In genomic region chr7:157669768-157670345, GRCh38 we compare ENCODE assay signal across 18 cellular contexts.
DNase-seq lines count a peak whose midpoint lies in the region; ATAC-seq and TF ChIP-seq lines count a peak whose summit lies in the region.
"Had no signal": no experiment of that assay in that cellular context is flagged by ENCODE, and none has a peak within 500 bp of the region (broad histone marks: within the 10 kb centered on the region; RNA-seq: fewer than 3 reads in every experiment).

No MANE protein-coding gene starts in this region.

- H3K27ac ChIP-seq in endodermal cell (ENCODE audit: low read depth, low read length), result no peak overlapping the region
- H3K27ac ChIP-seq: foreskin keratinocyte, hepatocyte, ovary had no signal

- POLR2A ChIA-PET in activated CD8-positive, alpha-beta T cell treated with anti-CD3 and anti-CD28 coated beads for 36 hours (lab: Charles Lee), result no interaction called here
- POLR2A ChIA-PET in activated CD8-positive, alpha-beta T cell treated with anti-CD3 and anti-CD28 coated beads, Interleukin-2, amount 10 ng/mL, durations not matched to agents 7 days and 5 days (lab: Charles Lee), result no interaction called here
- POLR2A ChIA-PET in MCF 10A (lab: Yijun Ruan, JAX), result no interaction called here

- no peak for TF ChIP-seq CTCF in activated CD8-positive, alpha-beta T cell treated with anti-CD3 and anti-CD28 coated beads for 36 hours (IDR thresholded peaks at IDR 0.05)
- no peak for TF ChIP-seq CTCF in Loucy (conservative IDR thresholded peaks at IDR 0.05; ENCODE audit: low read length)
- TF ChIP-seq CTCF in endodermal cell (conservative IDR thresholded peaks at IDR 0.05), result no peak
- no peak for TF ChIP-seq CTCF in MCF 10A (IDR thresholded peaks at IDR 0.05; ENCODE audit: unreplicated experiment)

- CTCF ChIA-PET in activated CD8-positive, alpha-beta T cell treated with anti-CD3 and anti-CD28 coated beads for 36 hours (lab: Charles Lee), result no interaction called here
- CTCF ChIA-PET in activated CD8-positive, alpha-beta T cell treated with anti-CD3 and anti-CD28 coated beads, Interleukin-2, amount 10 ng/mL, durations not matched to agents 7 days and 5 days (lab: Charles Lee), result no interaction called here
- CTCF ChIA-PET in MCF 10A (lab: Yijun Ruan, JAX), result interaction anchor here (0.6 kb wide), 1 partner anchor 303 kb away, joined by 3 read pairs; no protein-coding TSS in a partner anchor

- no peaks in the 10 kb centered on the region for H3K9me3 Mint-ChIP-seq in activated CD8-positive, alpha-beta T cell treated with anti-CD3 and anti-CD28 coated beads for 36 hours
- H3K9me3 Mint-ChIP-seq in activated CD8-positive, alpha-beta T cell treated with anti-CD3 and anti-CD28 coated beads, Interleukin-2, amount 10 ng/mL, durations not matched to agents 7 days and 5 days (ENCODE audit: insufficient read depth), result no peaks in the 10 kb centered on the region
- H3K9me3 Mint-ChIP-seq in endodermal cell, result no peaks in the 10 kb centered on the region
- H3K9me3 Mint-ChIP-seq in MCF 10A (ENCODE audit: unreplicated experiment), result peaks cover 14% of the 10 kb centered on the region
- H3K9me3 Mint-ChIP-seq: activated CD4-positive, alpha-beta memory T cell treated with anti-CD3 and anti-CD28 coated beads for 36 hours had no signal

- H3K9me2 ChIP-seq in Loucy (replicated peaks; ENCODE audit: low read depth, low read length), result no peaks in the 10 kb centered on the region

- peaks cover 19% of the 10 kb centered on the region for H3K27me3 Mint-ChIP-seq in activated CD8-positive, alpha-beta T cell treated with anti-CD3 and anti-CD28 coated beads for 36 hours
- H3K27me3 Mint-ChIP-seq in activated CD8-positive, alpha-beta T cell treated with anti-CD3 and anti-CD28 coated beads, Interleukin-2, amount 10 ng/mL, durations not matched to agents 7 days and 5 days (ENCODE audit: low read depth), result peaks cover 25% of the 10 kb centered on the region
- H3K27me3 Mint-ChIP-seq in endodermal cell (ENCODE audit: insufficient read depth), result peaks cover 5% of the 10 kb centered on the region
- no peaks in the 10 kb centered on the region for H3K27me3 Mint-ChIP-seq in MCF 10A (ENCODE audit: insufficient read depth, unreplicated experiment)

- intact Hi-C loops in activated CD8-positive, alpha-beta T cell treated with anti-CD3 and anti-CD28 coated beads for 36 hours (cut with micrococcal nuclease), result no loop called here
- intact Hi-C loops in posterior vena cava (cut with DNase I), result no loop called here
- intact Hi-C loops in MCF 10A (cut with micrococcal nuclease), result no loop called here

- peaks cover 70% of the 10 kb centered on the region for H3K79me2 ChIP-seq in Loucy (ENCODE audit: insufficient read depth, low read length)
- H3K79me2 ChIP-seq: hepatocyte had no signal

- H2AFZ ChIP-seq in Loucy (ENCODE audit: low read length), result no peak overlapping the region
- H2AFZ ChIP-seq: hepatocyte had no signal

- no peak overlapping the region for H3K27ac Mint-ChIP-seq in activated CD8-positive, alpha-beta T cell treated with anti-CD3 and anti-CD28 coated beads for 36 hours
- H3K27ac Mint-ChIP-seq in activated CD8-positive, alpha-beta T cell treated with anti-CD3 and anti-CD28 coated beads, Interleukin-2, amount 10 ng/mL, durations not matched to agents 7 days and 5 days, result no peak overlapping the region
- no peak overlapping the region for H3K27ac Mint-ChIP-seq in endodermal cell
- no peak overlapping the region for H3K27ac Mint-ChIP-seq in MCF 10A (ENCODE audit: low read depth, unreplicated experiment)
- H3K27ac Mint-ChIP-seq: activated CD4-positive, alpha-beta memory T cell treated with anti-CD3 and anti-CD28 coated beads for 36 hours; WTC11 had no signal

- no peaks in the 10 kb centered on the region for H3K36me3 ChIP-seq in Loucy (ENCODE audit: insufficient read depth, low read length)
- H3K36me3 ChIP-seq in endodermal cell (ENCODE audit: control insufficient read depth, insufficient read depth, low read length), result no peaks in the 10 kb centered on the region
- H3K36me3 ChIP-seq: ovary had no signal

- BruUV-seq in MCF 10A (replicated peaks; lab: Mats Ljungman, UMichigan), result no TSS peak

- H3F3A ChIP-seq in Loucy (ENCODE audit: low read depth), result 0 out of 2 replicates have a peak, but pooled peaks cover 3% of the 10 kb centered on the region

- peak; percentile 45 for ATAC-seq in activated CD8-positive, alpha-beta T cell treated with anti-CD3 and anti-CD28 coated beads for 36 hours
- no peak for ATAC-seq in activated CD8-positive, alpha-beta T cell treated with anti-CD3 and anti-CD28 coated beads, Interleukin-2, amount 10 ng/mL, durations not matched to agents 7 days and 5 days
- ATAC-seq: foreskin keratinocyte, right cardiac atrium, WTC11 had no signal

- 79 to 87% methylated on average over 26 to 33 of the region's 33 CpGs for WGBS in endodermal cell (ENCODE audit: insufficient coverage in 1 of 2, insufficient read length in 1 of 2), 2 experiments

- H3K4me1 ChIP-seq in Loucy (ENCODE audit: insufficient read depth, low read length, poor library complexity, severe bottlenecking) (peaks cover 44% of the 10 kb centered on the region), endodermal cell (ENCODE audit: control insufficient read depth, insufficient read depth, low read length) (no peaks in the 10 kb centered on the region)
- H3K4me1 ChIP-seq: foreskin keratinocyte had no signal

- H4K20me1 ChIP-seq in Loucy (ENCODE audit: insufficient read depth, low read length, poor library complexity, severe bottlenecking), result no peaks in the 10 kb centered on the region

- peak overlapping the region; percentile 62 for H3K4me2 ChIP-seq in Loucy (ENCODE audit: low read depth, low read length, poor library complexity, severe bottlenecking)
- H3K4me2 ChIP-seq: hepatocyte had no signal

- H3K27me3 ChIP-seq in Loucy (ENCODE audit: insufficient read depth, low read length, poor library complexity, severe bottlenecking) (no peaks in the 10 kb centered on the region), endodermal cell (ENCODE audit: control insufficient read depth, insufficient read depth, low read length, poor library complexity, severe bottlenecking) (no peaks in the 10 kb centered on the region)
- H3K27me3 ChIP-seq: foreskin keratinocyte, ovary had no signal

- no peak overlapping the region for H3K4me3 Mint-ChIP-seq in activated CD8-positive, alpha-beta T cell treated with anti-CD3 and anti-CD28 coated beads for 36 hours
- no peak overlapping the region for H3K4me3 Mint-ChIP-seq in activated CD8-positive, alpha-beta T cell treated with anti-CD3 and anti-CD28 coated beads, Interleukin-2, amount 10 ng/mL, durations not matched to agents 7 days and 5 days
- H3K4me3 Mint-ChIP-seq in endodermal cell, result no peak overlapping the region
- no peak overlapping the region for H3K4me3 Mint-ChIP-seq in MCF 10A (ENCODE audit: unreplicated experiment)
- H3K4me3 Mint-ChIP-seq: activated CD4-positive, alpha-beta memory T cell treated with anti-CD3 and anti-CD28 coated beads for 36 hours; WTC11 had no signal

- H3K9ac ChIP-seq in Loucy (ENCODE audit: low read depth, low read length, poor library complexity, severe bottlenecking) (peak overlapping the region; percentile 60), endodermal cell (ENCODE audit: extremely low read depth, low read length, poor library complexity, severe bottlenecking) (no peak overlapping the region)

- peak; percentile 28 for DNase-seq in activated CD8-positive, alpha-beta T cell treated with anti-CD3 and anti-CD28 coated beads for 36 hours
- DNase-seq in activated CD8-positive, alpha-beta T cell treated with anti-CD3 and anti-CD28 coated beads, Interleukin-2, amount 10 ng/mL, durations not matched to agents 7 days and 5 days, result no peak
- DNase-seq in endodermal cell, result peak; percentile 63
- peak; percentile 79 for DNase-seq in posterior vena cava (ENCODE audit: low spot score)
- DNase-seq in MCF 10A (ENCODE audit: unreplicated experiment), result no peak
- no peak for DNase-seq in 8988T
- DNase-seq in GM19238 (ENCODE audit: insufficient read length, low spot score), result no peak
- DNase-seq: activated CD4-positive, alpha-beta memory T cell treated with anti-CD3 and anti-CD28 coated beads for 36 hours; anterior cingulate cortex; foreskin keratinocyte; NCI-H510A treated with DMSO at 0.1 percent for 48 hours; right cardiac atrium; trophoblast cell had no signal

- no peaks in the 10 kb centered on the region for H3K36me3 Mint-ChIP-seq in activated CD8-positive, alpha-beta T cell treated with anti-CD3 and anti-CD28 coated beads for 36 hours (ENCODE audit: low read depth)
- no peaks in the 10 kb centered on the region for H3K36me3 Mint-ChIP-seq in activated CD8-positive, alpha-beta T cell treated with anti-CD3 and anti-CD28 coated beads, Interleukin-2, amount 10 ng/mL, durations not matched to agents 7 days and 5 days (ENCODE audit: low read depth)
- H3K36me3 Mint-ChIP-seq in endodermal cell (ENCODE audit: low read depth), result no peaks in the 10 kb centered on the region
- no peaks in the 10 kb centered on the region for H3K36me3 Mint-ChIP-seq in MCF 10A (ENCODE audit: insufficient read depth, unreplicated experiment)
- H3K36me3 Mint-ChIP-seq: activated CD4-positive, alpha-beta memory T cell treated with anti-CD3 and anti-CD28 coated beads for 36 hours had no signal

- H3K9me3 ChIP-seq in Loucy (ENCODE audit: insufficient read depth, low read depth, low read length) (no peaks in the 10 kb centered on the region), endodermal cell (ENCODE audit: control insufficient read depth, low read length) (peaks cover 46% of the 10 kb centered on the region)
- H3K9me3 ChIP-seq: ovary had no signal

- H3K4me3 ChIP-seq in Loucy (ENCODE audit: low read length, poor library complexity, severe bottlenecking) (peak overlapping the region; percentile 18), endodermal cell (ENCODE audit: low read length) (no peak overlapping the region)
- H3K4me3 ChIP-seq: hepatocyte, lung, ovary had no signal

- H3K4me1 Mint-ChIP-seq in activated CD8-positive, alpha-beta T cell treated with anti-CD3 and anti-CD28 coated beads for 36 hours (ENCODE audit: low read depth), result peaks cover 27% of the 10 kb centered on the region
- H3K4me1 Mint-ChIP-seq in activated CD8-positive, alpha-beta T cell treated with anti-CD3 and anti-CD28 coated beads, Interleukin-2, amount 10 ng/mL, durations not matched to agents 7 days and 5 days (ENCODE audit: low read depth), result peaks cover 14% of the 10 kb centered on the region
- H3K4me1 Mint-ChIP-seq in endodermal cell (no peaks in the 10 kb centered on the region), MCF 10A (ENCODE audit: insufficient read depth, unreplicated experiment) (no peaks in the 10 kb centered on the region)
- H3K4me1 Mint-ChIP-seq: WTC11 had no signal

Comparison
In these comparisons a context has a peak if more than half of its experiments do, and no peak if none do; other contexts are left out.
1. DNase-seq: peak in activated CD8-positive, alpha-beta T cell treated with anti-CD3 and anti-CD28 coated beads for 36 hours (single experiment), endodermal cell (single experiment) and posterior vena cava (single experiment); none in activated CD8-positive, alpha-beta T cell treated with anti-CD3 and anti-CD28 coated beads, Interleukin-2, amount 10 ng/mL, durations not matched to agents 7 days and 5 days (single experiment), MCF 10A (single experiment), 8988T (single experiment) and GM19238 (single experiment).